Comparison of ENCODE assay signal across 34 cellular contexts in genomic region chr1:145777357-145778145, GRCh38. TPM values are rescaled to one million over a fixed set of nuclear protein-coding genes. Genes with fewer than 3 reads are reported as not detected.
A peak's percentile ranks its signal among the peaks of the same experiment; 100 is the strongest.
DNase-seq lines count a peak whose midpoint lies in the region; ATAC-seq, FAIRE-seq and TF ChIP-seq lines count a peak whose summit lies in the region.
"Had no signal": no experiment of that assay in that cellular context is flagged by ENCODE, and none has a peak within 500 bp of the region (broad histone marks: within the 10 kb centered on the region; RNA-seq: fewer than 3 reads in every experiment).

No MANE protein-coding gene starts in this region.

- H2BK120ac ChIP-seq in mesenchymal stem cell (ENCODE audit: low read depth, low read length) = no peak overlapping the region

- FAIRE-seq in A549 (lab: Jason Lieb, UNC) = no peak
- FAIRE-seq: A204.1 had no signal

- TF ChIP-seq POLR2A in A549 (IDR thresholded peaks at IDR 0.05; ENCODE audit: low read length) = no peak

- H3K27ac ChIP-seq in A549 (peak overlapping the region in 1 of 2 experiments; percentile 36; a peak in 3 of 6 replicates), KMS-11 (peak overlapping the region; percentile 5; the same call in 1 of the 2 replicates), mesenchymal stem cell (ENCODE audit: low read length, poor library complexity, severe bottlenecking) (no peak overlapping the region), Karpas-422 (ENCODE audit: low read length) (no peak overlapping the region)
- H3K27ac ChIP-seq: breast epithelium, colonic mucosa, esophagus squamous epithelium, prostate gland had no signal

- no peak overlapping the region for H3K4me3 Mint-ChIP-seq in activated T-helper 1 cell treated with anti-CD3 and anti-CD28 coated beads, Interleukin-12 subunit alpha, Interleukin-12 subunit beta, Interleukin-2, Interleukin-4 antibody, amounts not matched to agents 30 ng/mL and 10 ng/mL and 1 ng/mL, durations not matched to agents 14 hours and 24 hours and 36 hours
- H3K4me3 Mint-ChIP-seq: activated CD8-positive, alpha-beta T cell treated with anti-CD3 and anti-CD28 coated beads for 36 hours; B cell; CD8-positive, alpha-beta memory T cell; endodermal cell had no signal

- no peaks in the 10 kb centered on the region for H3K27me3 Mint-ChIP-seq in activated T-helper 1 cell treated with anti-CD3 and anti-CD28 coated beads, Interleukin-12 subunit alpha, Interleukin-12 subunit beta, Interleukin-2, Interleukin-4 antibody, amounts not matched to agents 30 ng/mL and 10 ng/mL and 1 ng/mL, durations not matched to agents 14 hours and 24 hours and 36 hours (ENCODE audit: insufficient read depth)
- H3K27me3 Mint-ChIP-seq: activated CD8-positive, alpha-beta T cell treated with anti-CD3 and anti-CD28 coated beads for 36 hours; B cell; CD8-positive, alpha-beta memory T cell had no signal

- no peaks in the 10 kb centered on the region for H4K20me1 ChIP-seq in KMS-11 (ENCODE audit: insufficient read depth)
- H4K20me1 ChIP-seq in Karpas-422 (ENCODE audit: insufficient read depth, low read depth, low read length) = no peaks in the 10 kb centered on the region

- H3K4ac ChIP-seq in mesenchymal stem cell (ENCODE audit: low read depth in 1 of 2, low read length in 2 of 2) = no peak overlapping the region

- TF ChIP-seq RAD21 in A549 (conservative IDR thresholded peaks at IDR 0.05 in 1 of 2, IDR thresholded peaks at IDR 0.05 in 1 of 2) = no peak

- 0 out of 2 replicates have a peak, but pooled peaks cover 4% of the 10 kb centered on the region for H3K36me3 ChIP-seq in KMS-11 (ENCODE audit: insufficient read depth)
- H3K36me3 ChIP-seq in mesenchymal stem cell (ENCODE audit: control insufficient read depth in 1 of 2, insufficient read depth in 2 of 2, low read depth in 1 of 2, low read length in 2 of 2) = peaks cover 3 to 27% of the 10 kb centered on the region in 2 experiments
- H3K36me3 ChIP-seq in Karpas-422 (ENCODE audit: insufficient read depth, low read length) = no peaks in the 10 kb centered on the region
- H3K36me3 ChIP-seq: breast epithelium, colonic mucosa, prostate gland had no signal

- POLR2A ChIA-PET in A549 (lab: Yijun Ruan, JAX) = no interaction called here

- H3K27ac Mint-ChIP-seq in activated T-helper 1 cell treated with anti-CD3 and anti-CD28 coated beads, Interleukin-12 subunit alpha, Interleukin-12 subunit beta, Interleukin-2, Interleukin-4 antibody, amounts not matched to agents 30 ng/mL and 10 ng/mL and 1 ng/mL, durations not matched to agents 14 hours and 24 hours and 36 hours = no peak overlapping the region
- H3K27ac Mint-ChIP-seq: activated CD8-positive, alpha-beta T cell treated with anti-CD3 and anti-CD28 coated beads for 36 hours; B cell; endodermal cell had no signal

- ATAC-seq in A549 = no peak
- ATAC-seq: activated CD4-positive, CD25-positive, alpha-beta regulatory T cell treated with anti-CD3 and anti-CD28 coated beads, Interleukin-2, amount 50 U/mL, for 24 hours; activated CD8-positive, alpha-beta T cell treated with anti-CD3 and anti-CD28 coated beads for 36 hours had no signal

- H3K9me3 ChIP-seq in A549 = no peaks in the 10 kb centered on the region
- H3K9me3 ChIP-seq in mesenchymal stem cell (ENCODE audit: control insufficient read depth, low read length) = no peaks in the 10 kb centered on the region
- H3K9me3 ChIP-seq in Karpas-422 (ENCODE audit: low read length) = no peaks in the 10 kb centered on the region
- H3K9me3 ChIP-seq: breast epithelium, colonic mucosa, esophagus squamous epithelium, HAP-1, prostate gland had no signal

- H3K4me2 ChIP-seq in A549 (peak overlapping the region; percentile 68; the same call in 2 of the 3 replicates), KMS-11 (peak overlapping the region; percentile 34), mesenchymal stem cell (ENCODE audit: low read length, poor library complexity, severe bottlenecking) (no peak overlapping the region), Karpas-422 (ENCODE audit: low read depth, low read length, poor library complexity, severe bottlenecking) (no peak overlapping the region)

- no peaks in the 10 kb centered on the region for H3K9me2 ChIP-seq in Karpas-422 (replicated peaks; ENCODE audit: insufficient read depth, low read length)

- no peak overlapping the region for H3K9ac ChIP-seq in KMS-11
- H3K9ac ChIP-seq in mesenchymal stem cell (ENCODE audit: low read length) = peak overlapping the region; percentile 69
- no peak overlapping the region for H3K9ac ChIP-seq in Karpas-422 (ENCODE audit: low read length)

- no peak overlapping the region for H3K23ac ChIP-seq in mesenchymal stem cell (ENCODE audit: low read length in 2 of 2)

- H2AK5ac ChIP-seq in mesenchymal stem cell (ENCODE audit: low read length, severe bottlenecking) = no peak overlapping the region

- H3K18ac ChIP-seq in mesenchymal stem cell (ENCODE audit: low read depth in 1 of 2, low read length in 2 of 2) = no peak overlapping the region

- H2BK12ac ChIP-seq in mesenchymal stem cell (ENCODE audit: low read length in 2 of 2) = no peak overlapping the region

- H3K14ac ChIP-seq in mesenchymal stem cell (ENCODE audit: low read length in 2 of 2) = no peak overlapping the region

- no peaks in the 10 kb centered on the region for H3K79me1 ChIP-seq in mesenchymal stem cell (replicated peaks; ENCODE audit: low read length, poor library complexity, severe bottlenecking)

- H3K36me3 Mint-ChIP-seq in activated T-helper 1 cell treated with anti-CD3 and anti-CD28 coated beads, Interleukin-12 subunit alpha, Interleukin-12 subunit beta, Interleukin-2, Interleukin-4 antibody, amounts not matched to agents 30 ng/mL and 10 ng/mL and 1 ng/mL, durations not matched to agents 14 hours and 24 hours and 36 hours (ENCODE audit: low read depth) = peaks cover 23% of the 10 kb centered on the region

- no peaks in the 10 kb centered on the region for H3K27me3 ChIP-seq in KMS-11 (ENCODE audit: insufficient read depth, low read depth)
- H3K27me3 ChIP-seq in mesenchymal stem cell (ENCODE audit: control insufficient read depth in 1 of 2, insufficient read depth in 1 of 2, low read length in 2 of 2) = no peaks in the 10 kb centered on the region
- no peaks in the 10 kb centered on the region for H3K27me3 ChIP-seq in Karpas-422 (ENCODE audit: low read length)
- H3K27me3 ChIP-seq: breast epithelium, colonic mucosa, esophagus squamous epithelium had no signal

- H3K4me3 ChIP-seq in A549 (no peak overlapping the region), KMS-11 (IDR thresholded peaks at IDR 0.05; ENCODE audit: insufficient read depth, low read depth, low read length) (peak overlapping the region; percentile 84), fibroblast of mammary gland (ENCODE audit: control insufficient read depth, low read depth, low read length) (no peak overlapping the region), mesenchymal stem cell (ENCODE audit: insufficient read depth in 1 of 2, low read depth in 1 of 2, low read length in 2 of 2) (no peak overlapping the region), Karpas-422 (ENCODE audit: low read length) (no peak overlapping the region)
- H3K4me3 ChIP-seq: breast epithelium, colonic mucosa, esophagus squamous epithelium, HAP-1, prostate gland had no signal

- intact Hi-C loops in activated T-helper 1 cell treated with anti-CD3 and anti-CD28 coated beads, Interleukin-12 subunit alpha, Interleukin-12 subunit beta, Interleukin-2, Interleukin-4 antibody, amounts not matched to agents 30 ng/mL and 10 ng/mL and 1 ng/mL, durations not matched to agents 14 hours and 24 hours and 36 hours (cut with micrococcal nuclease) = no loop called here

- H4K8ac ChIP-seq in mesenchymal stem cell (ENCODE audit: low read length) = no peak overlapping the region

- H3K79me2 ChIP-seq in KMS-11 (ENCODE audit: insufficient read depth, low read depth) (0 out of 2 replicates have a peak, but pooled peaks cover 3% of the 10 kb centered on the region), Karpas-422 (ENCODE audit: low read length) (peaks cover 33% of the 10 kb centered on the region)

- WGBS in A549 (ENCODE audit: missing lambda C conversion rate) = 90% methylated on average over 1 of the region's 1 CpG
- WGBS in mesenchymal stem cell = 100% methylated on average over 1 of the region's 1 CpG

- H4K91ac ChIP-seq in mesenchymal stem cell (ENCODE audit: low read length) = no peak overlapping the region

- CTCF ChIA-PET in A549 (lab: Yijun Ruan, JAX) = interaction anchor here (0.9 kb wide), 1 partner anchor 68 kb away, joined by 3 read pairs; the partner anchor contains the start of gene NUDT17

- peaks cover 15% of the 10 kb centered on the region for H3K4me1 Mint-ChIP-seq in activated T-helper 1 cell treated with anti-CD3 and anti-CD28 coated beads, Interleukin-12 subunit alpha, Interleukin-12 subunit beta, Interleukin-2, Interleukin-4 antibody, amounts not matched to agents 30 ng/mL and 10 ng/mL and 1 ng/mL, durations not matched to agents 14 hours and 24 hours and 36 hours (ENCODE audit: low read depth)
- H3K4me1 Mint-ChIP-seq: B cell had no signal

- no peak overlapping the region for H2BK15ac ChIP-seq in mesenchymal stem cell (ENCODE audit: low read depth, poor library complexity, severe bottlenecking)

- DNase-seq in A549 (ENCODE audit: low read depth in 1 of 2, low spot score in 1 of 2) (no peak), fibroblast of mammary gland (ENCODE audit: low read depth) (peak; percentile 37), mesenchymal stem cell (no peak), DMS79 (lab: John Stamatoyannopoulos, UW) (no peak), LoVo (ENCODE audit: low spot score) (no peak), Karpas-422 (no peak)
- DNase-seq in activated T-helper 1 cell treated with anti-CD3 and anti-CD28 coated beads, Interleukin-12 subunit alpha, Interleukin-12 subunit beta, Interleukin-2, Interleukin-4 antibody, amounts not matched to agents 30 ng/mL and 10 ng/mL and 1 ng/mL, durations not matched to agents 14 hours and 24 hours and 36 hours (ENCODE audit: low spot score) = no peak
- DNase-seq: activated CD8-positive, alpha-beta T cell treated with anti-CD3 and anti-CD28 coated beads for 36 hours; activated gamma-delta T cell treated with Interleukin-2 at 50 U/mL for 16 hours; CD8-positive, alpha-beta memory T cell; colonic mucosa; DMS153; endodermal cell; esophagus squamous epithelium; GDM1; glutamatergic neuron; mammary epithelial cell; NCI-H1105 treated with DMSO at 0.1 percent for 48 hours; NCI-H2029; NCI-H345; NCI-H774; SIG-M5; stimulated activated CD8-positive, alpha-beta memory T cell treated with anti-CD3 and anti-CD28 coated beads, Interleukin-4, amount 100 ng/mL, for 48 hours; T-helper 1 cell had no signal

- TF ChIP-seq CTCF in A549 (IDR thresholded peaks at IDR 0.05) (no peak), KMS-11 (conservative IDR thresholded peaks at IDR 0.05; ENCODE audit: low read depth, low read length) (no peak), fibroblast of mammary gland (conservative IDR thresholded peaks at IDR 0.05; ENCODE audit: control insufficient read depth, insufficient read depth, low read depth, low read length) (no peak)

- H3K9me3 Mint-ChIP-seq in activated T-helper 1 cell treated with anti-CD3 and anti-CD28 coated beads, Interleukin-12 subunit alpha, Interleukin-12 subunit beta, Interleukin-2, Interleukin-4 antibody, amounts not matched to agents 30 ng/mL and 10 ng/mL and 1 ng/mL, durations not matched to agents 14 hours and 24 hours and 36 hours = no peaks in the 10 kb centered on the region
- H3K9me3 Mint-ChIP-seq: activated CD8-positive, alpha-beta T cell treated with anti-CD3 and anti-CD28 coated beads for 36 hours; CD8-positive, alpha-beta memory T cell; endodermal cell had no signal

- TF ChIP-seq EP300 in A549 (IDR thresholded peaks at IDR 0.05) = no peak

- no peak overlapping the region for H2BK5ac ChIP-seq in mesenchymal stem cell (ENCODE audit: low read depth, low read length, poor library complexity, severe bottlenecking)

- H3K4me1 ChIP-seq in A549 = peaks cover 49% of the 10 kb centered on the region
- H3K4me1 ChIP-seq in KMS-11 (ENCODE audit: low read depth, poor library complexity, severe bottlenecking) = peaks cover 67% of the 10 kb centered on the region
- peaks cover 3% of the 10 kb centered on the region for H3K4me1 ChIP-seq in mesenchymal stem cell (ENCODE audit: control insufficient read depth, insufficient read depth, low read depth, low read length)
- no peaks in the 10 kb centered on the region for H3K4me1 ChIP-seq in Karpas-422 (ENCODE audit: low read length)
- H3K4me1 ChIP-seq: breast epithelium, colonic mucosa, HAP-1, prostate gland had no signal

- H2AFZ ChIP-seq in KMS-11 (ENCODE audit: low read depth) (no peak overlapping the region), mesenchymal stem cell (ENCODE audit: low read depth, low read length) (no peak overlapping the region), Karpas-422 (ENCODE audit: low read length) (no peak overlapping the region)

RNA-seq across cellular contexts. Expression of gene RNF115, which starts 46.3 kb away (rescaled TPM):
- polyA plus RNA-seq in A549 (2011; rRNA removed) = 18.4 and 18.8 TPM in 2 replicates
- 3.8 and 4.3 TPM in 2 replicates for polyA plus RNA-seq in A549 (2012; cell fraction: cytosol; rRNA removed)
- polyA plus RNA-seq in A549 (2012; cell fraction: nucleus; rRNA removed) = 4.0 and 6.1 TPM in 2 replicates
- 8.5 to 9.3 TPM (median 9.2 TPM) in 3 replicates for polyA plus RNA-seq in A549 (2017; fragmentation: RNase III; extraction: RNeasy Plus Mini Kit Qiagen cat#74134 plus additional on column Dnase treatment)
- polyA minus RNA-seq in A549 (2011; rRNA and poly(A)+ RNA removed) = 10.3 and 11.9 TPM in 2 replicates
- polyA plus RNA-seq in mesenchymal stem cell (2013, experiment 1 of 2) = 11.4 TPM
- polyA plus RNA-seq in mesenchymal stem cell (2013, experiment 2 of 2) = 12.7 TPM
- total RNA-seq in Karpas-422 (2014; rRNA removed; shearing (Covaris generic); ENCODE audit: low replicate concordance) = 14.2 and 21.8 TPM in 2 replicates
- 18.8 and 20.0 TPM in 2 replicates for total RNA-seq in activated T-helper 1 cell treated with anti-CD3 and anti-CD28 coated beads, Interleukin-12 subunit alpha, Interleukin-12 subunit beta, Interleukin-2, Interleukin-4 antibody, amounts not matched to agents 30 ng/mL and 10 ng/mL and 1 ng/mL, durations not matched to agents 14 hours and 24 hours and 36 hours

RNA-seq across cellular contexts. Expression of gene POLR3C, which starts 46.4 kb away (rescaled TPM):
- polyA plus RNA-seq in A549 (2011; rRNA removed) = 58.3 and 65.0 TPM in 2 replicates
- polyA plus RNA-seq in A549 (2012; cell fraction: cytosol; rRNA removed) = 29.7 and 30.5 TPM in 2 replicates
- polyA plus RNA-seq in A549 (2012; cell fraction: nucleus; rRNA removed) = 21.2 and 28.0 TPM in 2 replicates
- 26.9 to 29.5 TPM (median 28.1 TPM) in 3 replicates for polyA plus RNA-seq in A549 (2017; fragmentation: RNase III; extraction: RNeasy Plus Mini Kit Qiagen cat#74134 plus additional on column Dnase treatment)
- polyA minus RNA-seq in A549 (2011; rRNA and poly(A)+ RNA removed) = 58.5 and 59.1 TPM in 2 replicates
- polyA plus RNA-seq in mesenchymal stem cell (2013, experiment 1 of 2) = 22.4 TPM
- polyA plus RNA-seq in mesenchymal stem cell (2013, experiment 2 of 2) = 22.5 TPM
- total RNA-seq in Karpas-422 (2014; rRNA removed; shearing (Covaris generic); ENCODE audit: low replicate concordance) = 33.4 and 57.7 TPM in 2 replicates
- total RNA-seq in activated T-helper 1 cell treated with anti-CD3 and anti-CD28 coated beads, Interleukin-12 subunit alpha, Interleukin-12 subunit beta, Interleukin-2, Interleukin-4 antibody, amounts not matched to agents 30 ng/mL and 10 ng/mL and 1 ng/mL, durations not matched to agents 14 hours and 24 hours and 36 hours = 44.5 and 47.2 TPM in 2 replicates

RNA-seq across cellular contexts. Expression of gene CD160, which starts 58.3 kb away (rescaled TPM):
- 0.05 and 0.07 TPM in 2 replicates for polyA plus RNA-seq in A549 (2011; rRNA removed)
- not detected in 2 replicates for polyA plus RNA-seq in A549 (2012; cell fraction: cytosol; rRNA removed)
- polyA plus RNA-seq in A549 (2012; cell fraction: nucleus; rRNA removed) = not detected in 2 replicates
- not detected in 3 replicates for polyA plus RNA-seq in A549 (2017; fragmentation: RNase III; extraction: RNeasy Plus Mini Kit Qiagen cat#74134 plus additional on column Dnase treatment)
- not detected in 2 replicates for polyA minus RNA-seq in A549 (2011; rRNA and poly(A)+ RNA removed)
- polyA plus RNA-seq in mesenchymal stem cell (2013, experiment 1 of 2) = not detected
- not detected for polyA plus RNA-seq in mesenchymal stem cell (2013, experiment 2 of 2)
- not detected in 2 replicates for total RNA-seq in Karpas-422 (2014; rRNA removed; shearing (Covaris generic); ENCODE audit: low replicate concordance)
- 0.27 TPM in 1 of 2 replicates, not detected in the other for total RNA-seq in activated T-helper 1 cell treated with anti-CD3 and anti-CD28 coated beads, Interleukin-12 subunit alpha, Interleukin-12 subunit beta, Interleukin-2, Interleukin-4 antibody, amounts not matched to agents 30 ng/mL and 10 ng/mL and 1 ng/mL, durations not matched to agents 14 hours and 24 hours and 36 hours
- total RNA-seq: B cell, endodermal cell, esophagus squamous epithelium, M059J, mammary epithelial cell, myocyte, prostate gland, subcutaneous adipose tissue had no signal
- polyA plus RNA-seq: mammary epithelial cell had no signal

Comparison
In these comparisons a context has a peak if more than half of its experiments do, and no peak if none do; other contexts are left out.
1. H3K4me2 ChIP-seq: peak in A549 (single experiment) and KMS-11 (single experiment); none in mesenchymal stem cell (single experiment) and Karpas-422 (single experiment).